22 cellular contexts compared by ENCODE assay signal in genomic region chr6:22513667-22514066, GRCh38. TPM values are rescaled to one million over a fixed set of nuclear protein-coding genes. Genes with fewer than 3 reads are reported as not detected.
"Had no signal": no experiment of that assay in that cellular context is flagged by ENCODE, and none has a peak within 500 bp of the region (broad histone marks: within the 10 kb centered on the region; RNA-seq: fewer than 3 reads in every experiment).

No MANE protein-coding gene starts in this region.

- H3K27ac ChIP-seq: heart left ventricle, hepatocyte, left ventricle myocardium inferior, lower lobe of right lung, neutrophil, pancreas, thyroid gland had no signal

- H3K4me2 ChIP-seq: hepatocyte had no signal

- ATAC-seq: heart left ventricle; lower lobe of right lung; natural killer cell; pancreas; sciatic nerve; stimulated activated naive CD8-positive, alpha-beta T cell treated with anti-CD3 and anti-CD28 coated beads, Interleukin-15, amount 100 ng/mL, for 72 hours had no signal

- H3K36me3 Mint-ChIP-seq: natural killer cell had no signal

- H3K4me3 ChIP-seq: heart left ventricle, hepatocyte, left ventricle myocardium inferior, lower lobe of right lung, pancreas, smooth muscle cell, thyroid gland had no signal

- DNase-seq: cortex of kidney; effector CD4-positive, alpha-beta T cell; heart left ventricle; kidney; left ventricle myocardium inferior; lower lobe of right lung; natural killer cell; pancreas; stimulated activated CD4-positive, alpha-beta T cell treated with anti-CD3 and anti-CD28 coated beads, Interleukin-12 subunit alpha, Interleukin-12 subunit beta, amount 100 ng/mL, for 4 hours; stimulated activated CD4-positive, alpha-beta T cell treated with anti-CD3 and anti-CD28 coated beads, Interleukin-1b, Interleukin-23, amount 100 ng/mL, for 48 hours; stimulated activated CD4-positive, alpha-beta T cell treated with anti-CD3 and anti-CD28 coated beads, Interleukin-4, amount 100 ng/mL, for 1 hour; stimulated activated CD8-positive, alpha-beta memory T cell treated with anti-CD3 and anti-CD28 coated beads, Interleukin-4, amount 100 ng/mL, for 48 hours; stimulated activated naive CD4-positive, alpha-beta T cell; stimulated activated naive CD8-positive, alpha-beta T cell treated with anti-CD3 and anti-CD28 coated beads, Interleukin-15, amount 100 ng/mL, for 72 hours; thyroid gland; trophoblast cell had no signal

- H3K27ac Mint-ChIP-seq: natural killer cell had no signal

- H3K27me3 ChIP-seq: heart left ventricle, hepatocyte, neutrophil, pancreas, thyroid gland had no signal

- H3K4me3 Mint-ChIP-seq: natural killer cell; stimulated activated naive CD8-positive, alpha-beta T cell treated with anti-CD3 and anti-CD28 coated beads, Interleukin-15, amount 100 ng/mL, for 72 hours had no signal

- H3K9me3 ChIP-seq: heart left ventricle, left ventricle myocardium inferior, lower lobe of right lung, neutrophil, pancreas, thyroid gland had no signal

- H2AFZ ChIP-seq: hepatocyte had no signal

- H3K9me3 Mint-ChIP-seq: stimulated activated naive CD8-positive, alpha-beta T cell treated with anti-CD3 and anti-CD28 coated beads, Interleukin-15, amount 100 ng/mL, for 72 hours had no signal

- H3K4me1 Mint-ChIP-seq: natural killer cell; stimulated activated naive CD8-positive, alpha-beta T cell treated with anti-CD3 and anti-CD28 coated beads, Interleukin-15, amount 100 ng/mL, for 72 hours had no signal

- H3K4me1 ChIP-seq: heart left ventricle, left ventricle myocardium inferior, lower lobe of right lung, pancreas, thyroid gland had no signal

- H3K27me3 Mint-ChIP-seq: stimulated activated naive CD8-positive, alpha-beta T cell treated with anti-CD3 and anti-CD28 coated beads, Interleukin-15, amount 100 ng/mL, for 72 hours had no signal

- H3K36me3 ChIP-seq: heart left ventricle, left ventricle myocardium inferior, lower lobe of right lung, neutrophil, pancreas, thyroid gland had no signal

RNA-seq across cellular contexts. Expression of gene HDGFL1, which starts 55.7 kb away (rescaled TPM):
- polyA plus RNA-seq: esophagus, heart left ventricle, hepatocyte, pancreas, smooth muscle cell, urinary bladder had no signal
